2 cellular contexts compared by ENCODE assay signal in genomic region chr17:41870627-41871026, GRCh38.
TF ChIP-seq lines count a peak whose summit lies in the region.

No MANE protein-coding gene starts in this region.

TF ChIP-seq in A549, 52 proteins besides CTCF, POLR2A, EP300 and RAD21:
- no peak for TF ChIP-seq GATA3 (IDR thresholded peaks at IDR 0.05; ENCODE audit: borderline replicate concordance)
- TF ChIP-seq ZC3H11A (IDR thresholded peaks at IDR 0.05): no peak
- no peak for TF ChIP-seq FOSL2 (IDR thresholded peaks at IDR 0.05)
- TF ChIP-seq FOSL2 (CRISPR knock-in tag; IDR thresholded peaks at IDR 0.05): no peak
- TF ChIP-seq, protein P1, sequence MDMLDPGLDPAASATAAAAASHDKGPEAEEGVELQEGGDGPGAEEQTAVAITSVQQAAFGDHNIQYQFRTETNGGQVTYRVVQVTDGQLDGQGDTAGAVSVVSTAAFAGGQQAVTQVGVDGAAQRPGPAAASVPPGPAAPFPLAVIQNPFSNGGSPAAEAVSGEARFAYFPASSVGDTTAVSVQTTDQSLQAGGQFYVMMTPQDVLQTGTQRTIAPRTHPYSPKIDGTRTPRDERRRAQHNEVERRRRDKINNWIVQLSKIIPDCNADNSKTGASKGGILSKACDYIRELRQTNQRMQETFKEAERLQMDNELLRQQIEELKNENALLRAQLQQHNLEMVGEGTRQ (IDR thresholded peaks at IDR 0.05): 0 out of 2 replicates have a peak, but pooled peaks have one; percentile 5
- no peak for TF ChIP-seq KDM5A (IDR thresholded peaks at IDR 0.05)
- 0 out of 5 replicates have a peak, but pooled peaks of 1 of the 2 experiments have one; percentile 24 for TF ChIP-seq JUN (IDR thresholded peaks at IDR 0.05)
- no peak for TF ChIP-seq RCOR1 (IDR thresholded peaks at IDR 0.05; ENCODE audit: low read depth, low read length)

TF ChIP-seq in HepG2, 621 proteins besides CTCF, POLR2A, EP300 and RAD21:
- TF ChIP-seq, protein P2, sequence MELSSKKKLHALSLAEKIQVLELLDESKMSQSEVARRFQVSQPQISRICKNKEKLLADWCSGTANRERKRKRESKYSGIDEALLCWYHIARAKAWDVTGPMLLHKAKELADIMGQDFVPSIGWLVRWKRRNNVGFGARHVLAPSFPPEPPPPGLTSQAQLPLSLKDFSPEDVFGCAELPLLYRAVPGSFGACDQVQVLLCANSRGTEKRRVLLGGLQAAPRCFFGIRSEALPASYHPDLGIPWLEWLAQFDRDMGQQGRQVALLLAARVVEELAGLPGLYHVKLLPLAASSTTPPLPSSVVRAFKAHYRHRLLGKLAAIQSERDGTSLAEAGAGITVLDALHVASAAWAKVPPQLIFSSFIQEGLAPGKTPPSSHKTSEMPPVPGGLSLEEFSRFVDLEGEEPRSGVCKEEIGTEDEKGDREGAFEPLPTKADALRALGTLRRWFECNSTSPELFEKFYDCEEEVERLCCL (CRISPR knock-in tag; IDR thresholded peaks at IDR 0.05; ENCODE audit: borderline replicate concordance): no peak
- TF ChIP-seq BRD4 (CRISPR knock-in tag; IDR thresholded peaks at IDR 0.05) (no peak), HMGA1 (CRISPR knock-in tag; conservative IDR thresholded peaks at IDR 0.05) (no peak), NFYB (CRISPR knock-in tag; IDR thresholded peaks at IDR 0.05) (0 out of 2 replicates have a peak, but pooled peaks have one; percentile 27), HOXA7 (CRISPR knock-in tag; IDR thresholded peaks at IDR 0.05) (no peak), NR2F1 (CRISPR knock-in tag; IDR thresholded peaks at IDR 0.05) (no peak), FOXC1 (CRISPR knock-in tag; IDR thresholded peaks at IDR 0.05; ENCODE audit: borderline replicate concordance) (no peak), ZNF598 (CRISPR knock-in tag; IDR thresholded peaks at IDR 0.05; ENCODE audit: borderline replicate concordance) (no peak), CREB1 (IDR thresholded peaks at IDR 0.05) (peak; percentile 42; the same call in 1 of the 2 replicates), CREB1 (CRISPR knock-in tag; IDR thresholded peaks at IDR 0.05) (no peak), ZBTB38 (CRISPR knock-in tag; IDR thresholded peaks at IDR 0.05) (peak; percentile 61; the same call in 1 of the 2 replicates)
- TF ChIP-seq, protein P3, sequence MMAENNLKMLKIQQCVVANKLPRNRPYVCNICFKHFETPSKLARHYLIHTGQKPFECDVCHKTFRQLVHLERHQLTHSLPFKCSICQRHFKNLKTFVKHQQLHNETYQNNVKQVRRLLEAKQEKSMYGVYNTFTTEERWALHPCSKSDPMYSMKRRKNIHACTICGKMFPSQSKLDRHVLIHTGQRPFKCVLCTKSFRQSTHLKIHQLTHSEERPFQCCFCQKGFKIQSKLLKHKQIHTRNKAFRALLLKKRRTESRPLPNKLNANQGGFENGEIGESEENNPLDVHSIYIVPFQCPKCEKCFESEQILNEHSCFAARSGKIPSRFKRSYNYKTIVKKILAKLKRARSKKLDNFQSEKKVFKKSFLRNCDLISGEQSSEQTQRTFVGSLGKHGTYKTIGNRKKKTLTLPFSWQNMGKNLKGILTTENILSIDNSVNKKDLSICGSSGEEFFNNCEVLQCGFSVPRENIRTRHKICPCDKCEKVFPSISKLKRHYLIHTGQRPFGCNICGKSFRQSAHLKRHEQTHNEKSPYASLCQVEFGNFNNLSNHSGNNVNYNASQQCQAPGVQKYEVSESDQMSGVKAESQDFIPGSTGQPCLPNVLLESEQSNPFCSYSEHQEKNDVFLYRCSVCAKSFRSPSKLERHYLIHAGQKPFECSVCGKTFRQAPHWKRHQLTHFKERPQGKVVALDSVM (CRISPR knock-in tag; IDR thresholded peaks at IDR 0.05): no peak
